Comparison of ENCODE assay signal across 30 cellular contexts in the genomic region with DNA sequence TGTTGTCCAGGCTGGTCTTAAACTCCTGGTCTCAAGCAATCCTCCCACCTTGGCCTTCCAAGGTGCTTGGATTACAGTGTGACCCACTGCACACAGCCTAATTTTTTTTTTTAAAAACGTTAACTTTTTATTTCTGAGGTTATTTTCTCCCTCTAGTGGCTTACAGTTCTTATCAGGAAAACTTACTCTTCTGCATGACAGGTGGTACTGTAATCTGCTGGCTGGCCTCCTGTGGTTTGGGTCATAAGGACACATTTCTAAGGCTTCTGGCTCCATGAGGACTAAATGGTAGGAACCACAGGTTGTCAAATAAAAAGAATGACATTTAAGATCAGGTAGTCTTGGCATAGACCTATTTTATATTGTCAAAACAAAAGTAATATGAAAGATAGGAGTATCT. TPM values are rescaled to one million over a fixed set of nuclear protein-coding genes. Genes with fewer than 3 reads are reported as not detected.
"Had no signal": no experiment of that assay in that cellular context is flagged by ENCODE, and none has a peak within 500 bp of the region (broad histone marks: within the 10 kb centered on the region; RNA-seq: fewer than 3 reads in every experiment).

No MANE protein-coding gene starts in this region.

- H3K9me2 ChIP-seq: SK-N-SH had no signal

- H3K4me3 ChIP-seq: adrenal gland, body of pancreas, breast epithelium had no signal

- H3K4me2 ChIP-seq: SK-N-SH had no signal

- H3K4me1 ChIP-seq: adrenal gland, body of pancreas, breast epithelium had no signal

- DNase-seq: activated B cell treated with CpG ODN at 0.5 μM for 24 hours; activated CD4-positive, alpha-beta memory T cell treated with anti-CD3 and anti-CD28 coated beads for 36 hours; activated CD4-positive, alpha-beta T cell treated with anti-CD3 and anti-CD28 coated beads for 4 hours; activated CD4-positive, alpha-beta T cell treated with anti-CD3 and anti-CD28 coated beads, Interleukin-2, amount 50 U/mL, for 1 hour; activated CD4-positive, CD25-positive, alpha-beta regulatory T cell treated with anti-CD3 and anti-CD28 coated beads, Interleukin-2, amount 50 U/mL, for 72 hours; activated CD8-positive, alpha-beta memory T cell treated with anti-CD3 and anti-CD28 coated beads, Interleukin-2, amount 50 U/mL, for 4 hours; activated gamma-delta T cell treated with Interleukin-2 at 50 U/mL for 16 hours; activated naive CD4-positive, alpha-beta T cell treated with anti-CD3 and anti-CD28 coated beads for 36 hours; activated T-cell treated with anti-CD3 and anti-CD28 coated beads for 4 hours; activated T-cell treated with anti-CD3 and anti-CD28 coated beads, Interleukin-2, amount 50 U/mL, for 4 hours; adrenal gland; body of pancreas; Karpas-422; MM.1S; MV-4-11; NCI-H1092; NCI-H1436 treated with DMSO at 0.1 percent for 48 hours; NCI-H187 treated with DMSO at 0.1 percent for 48 hours; NCI-H2081; NCI-H345; NCI-H526; NCI-H748 treated with DMSO at 0.1 percent for 48 hours; NK-92 treated with Interleukin-12 subunit alpha and Interleukin-12 subunit beta, amount 100 ng/mL, for 24 hours; Right ventricle myocardium superior; SK-N-SH had no signal

- H3K9me3 ChIP-seq: adrenal gland, body of pancreas, breast epithelium, SK-N-SH had no signal

- H3K27ac ChIP-seq: adrenal gland, body of pancreas, breast epithelium had no signal

- H3K9ac ChIP-seq: SK-N-SH had no signal

- ATAC-seq: activated naive CD4-positive, alpha-beta T cell treated with anti-CD3 and anti-CD28 coated beads, Interleukin-2, amount 50 U/mL, for 72 hours; activated T-cell treated with anti-CD3 and anti-CD28 coated beads, Interleukin-2, amount 50 U/mL, for 4 hours; body of pancreas had no signal

- H3K27me3 ChIP-seq: adrenal gland, body of pancreas, breast epithelium had no signal

- H3K36me3 ChIP-seq: adrenal gland, breast epithelium had no signal

RNA-seq across cellular contexts. Expression of a gene that starts 7.7 kb away (rescaled TPM):
- total RNA-seq: NCI-H460 had no signal

RNA-seq across cellular contexts. Expression of a gene that starts 16.5 kb away (rescaled TPM):
- total RNA-seq: astrocyte, body of pancreas, cardiac septum, NCI-H460, Right ventricle myocardium superior had no signal

RNA-seq across cellular contexts. Expression of a gene that starts 59.5 kb away (rescaled TPM):
- total RNA-seq: NCI-H460 had no signal
- polyA plus RNA-seq: SK-N-SH had no signal
